In genomic region chr19:53977429-53977990, GRCh38 we compare ENCODE assay signal across 8 cellular contexts. TPM values are rescaled to one million over a fixed set of nuclear protein-coding genes. Genes with fewer than 3 reads are reported as not detected.
A peak's percentile ranks its signal among the peaks of the same experiment; 100 is the strongest.
DNase-seq lines count a peak whose midpoint lies in the region; ATAC-seq and TF ChIP-seq lines count a peak whose summit lies in the region.

No MANE protein-coding gene starts in this region.

- no peaks in the 10 kb centered on the region for H4K20me1 ChIP-seq in DND-41 (ENCODE audit: insufficient read depth, low read length)
- H4K20me1 ChIP-seq in hepatocyte (ENCODE audit: insufficient read depth, poor library complexity, severe bottlenecking), result no peaks in the 10 kb centered on the region

- H3K4me3 ChIP-seq in DND-41 (ENCODE audit: low read depth in 1 of 2, low read length in 2 of 2), result no peak overlapping the region
- H3K4me3 ChIP-seq in astrocyte of the spinal cord (ENCODE audit: low read depth, low read length), result peak overlapping the region; percentile 20
- peak overlapping the region; percentile 4 for H3K4me3 ChIP-seq in hepatocyte

- H3K4me1 ChIP-seq in DND-41 (ENCODE audit: insufficient read depth, low read length), result no peaks in the 10 kb centered on the region
- peaks cover 8% of the 10 kb centered on the region for H3K4me1 ChIP-seq in hepatocyte (ENCODE audit: insufficient read depth)

- ATAC-seq in DND-41 (ENCODE audit: insufficient read depth, low read depth), result peak; percentile 92
- ATAC-seq in GM21526 (IDR thresholded peaks at IDR 0.05; ENCODE audit: low FRiP score, unreplicated experiment), result no peak

- peak; percentile 73 for DNase-seq in DND-41
- DNase-seq in NAMALWA (ENCODE audit: low spot score), result peak; percentile 82
- DNase-seq in T-helper 9 cell, result peak; percentile 51
- DNase-seq in astrocyte of the spinal cord (ENCODE audit: low read depth, low spot score), result peak; percentile 80
- DNase-seq in hepatocyte (ENCODE audit: low spot score), result peak; percentile 89
- DNase-seq in renal cortical epithelial cell (ENCODE audit: low read depth), result peak; percentile 44
- no peak for DNase-seq in cerebellar nuclear complex (lab: John Stamatoyannopoulos, UW)

- H3K9me3 ChIP-seq in DND-41 (ENCODE audit: insufficient read depth, low read length, severe bottlenecking), result no peaks in the 10 kb centered on the region
- H3K9me3 ChIP-seq in hepatocyte (ENCODE audit: low read depth), result no peaks in the 10 kb centered on the region

- no peaks in the 10 kb centered on the region for H3K9me2 ChIP-seq in hepatocyte (replicated peaks; ENCODE audit: insufficient read depth)

- H3K36me3 ChIP-seq in DND-41 (ENCODE audit: insufficient read depth, low read length), result no peaks in the 10 kb centered on the region
- no peaks in the 10 kb centered on the region for H3K36me3 ChIP-seq in hepatocyte (replicated peaks; ENCODE audit: insufficient read depth, low read depth)

- WGBS in hepatocyte (ENCODE audit: low lambda C conversion rate, missing lambda C conversion rate), result 2% methylated on average over 9 of the region's 9 CpGs

- H3K4me2 ChIP-seq in DND-41 (ENCODE audit: insufficient read depth, low read length), result no peak overlapping the region
- peak overlapping the region; percentile 82 for H3K4me2 ChIP-seq in hepatocyte

- in situ Hi-C loops in astrocyte of the spinal cord (cut with HindIII; ENCODE audit: low sequenced_read_pairs), result no loop called here

- no peaks in the 10 kb centered on the region for H3K79me2 ChIP-seq in DND-41 (ENCODE audit: insufficient read depth, low read length)
- H3K79me2 ChIP-seq in hepatocyte, result no peaks in the 10 kb centered on the region

- H3K9ac ChIP-seq in DND-41 (ENCODE audit: low read depth, low read length), result no peak overlapping the region

- H2AFZ ChIP-seq in DND-41 (ENCODE audit: low read depth, low read length), result no peak overlapping the region
- H2AFZ ChIP-seq in hepatocyte, result peak overlapping the region; percentile 88

- H3K27me3 ChIP-seq in DND-41 (ENCODE audit: insufficient read depth, low read length, poor library complexity) (no peaks in the 10 kb centered on the region), hepatocyte (peaks cover 28% of the 10 kb centered on the region)

- no peak overlapping the region for H3K27ac ChIP-seq in DND-41 (ENCODE audit: low read length)
- H3K27ac ChIP-seq in hepatocyte, result no peak overlapping the region

- TF ChIP-seq CTCF in DND-41 (IDR thresholded peaks at IDR 0.05; ENCODE audit: borderline replicate concordance, extremely low read depth, low read length, poor library complexity, severe bottlenecking) (no peak), astrocyte of the spinal cord (IDR thresholded peaks at IDR 0.05; ENCODE audit: low read depth, low read length) (no peak), hepatocyte (IDR thresholded peaks at IDR 0.05; ENCODE audit: poor library complexity) (no peak)

RNA-seq across cellular contexts. Expression of gene CACNG6, which starts 13.9 kb away (rescaled TPM):
- total RNA-seq in hepatocyte, result 0.23 and 0.32 TPM in 2 replicates
- polyA plus RNA-seq in hepatocyte, result 0.35 TPM in 1 of 2 replicates, not detected in the other
- 0.17 and 0.55 TPM in 2 replicates for total RNA-seq in renal cortical epithelial cell

RNA-seq across cellular contexts. Expression of gene CACNG8, which starts 14.8 kb away (rescaled TPM):
- 0.13 TPM in 1 of 2 replicates, not detected in the other for total RNA-seq in hepatocyte
- 0.06 TPM in 1 of 2 replicates, not detected in the other for polyA plus RNA-seq in hepatocyte
- 0.05 and 0.17 TPM in 2 replicates for total RNA-seq in renal cortical epithelial cell

Comparison
In these comparisons a context has a peak if more than half of its experiments do, and no peak if none do; other contexts are left out.
1. DNase-seq: peak in DND-41 (single experiment), NAMALWA (single experiment), T-helper 9 cell (single experiment), astrocyte of the spinal cord (single experiment), hepatocyte (single experiment) and renal cortical epithelial cell (single experiment); none in cerebellar nuclear complex (0 of 2).
2. H3K4me3 ChIP-seq: peak in astrocyte of the spinal cord (single experiment) and hepatocyte (single experiment); none in DND-41 (0 of 2).